In genomic region chr15:94703591-94703990, GRCh38 we compare ENCODE assay signal across 20 cellular contexts.
"Had no signal": no experiment of that assay in that cellular context is flagged by ENCODE, and none has a peak within 500 bp of the region (broad histone marks: within the 10 kb centered on the region; RNA-seq: fewer than 3 reads in every experiment).

No MANE protein-coding gene starts in this region.

- ATAC-seq: effector memory CD8-positive, alpha-beta T cell; gastrocnemius medialis; heart left ventricle; left lobe of liver; natural killer cell; right lobe of liver; stimulated activated naive B cell treated with anti-CD40 and anti-IgM and Interleukin-4, amounts not matched to agents 10 μg/mL and 1 μg/mL and 100 μg/mL, for 72 hours had no signal

- H3K4me1 ChIP-seq: colonic mucosa, gastrocnemius medialis, right lobe of liver had no signal

- H3K36me3 ChIP-seq: colonic mucosa, gastrocnemius medialis, heart left ventricle, ovary, right lobe of liver, thoracic aorta, tibial nerve, upper lobe of left lung had no signal

- H3K4me3 ChIP-seq: colonic mucosa, gastrocnemius medialis, heart left ventricle, hepatocyte, ovary, right lobe of liver, thoracic aorta, tibial nerve, upper lobe of left lung had no signal

- FAIRE-seq: endometrium, kidney, small intestine, urothelium cell line had no signal

- H3K27ac ChIP-seq: colonic mucosa, gastrocnemius medialis, heart left ventricle, hepatocyte, ovary, right lobe of liver, thoracic aorta, tibial nerve, upper lobe of left lung had no signal

- DNase-seq: colonic mucosa; effector memory CD8-positive, alpha-beta T cell; gastrocnemius medialis; heart left ventricle; kidney; natural killer cell; occipital lobe; ovary; right lobe of liver; small intestine; stimulated activated CD4-positive, alpha-beta T cell treated with anti-CD3 and anti-CD28 coated beads, Interleukin-15, amount 100 ng/mL, for 24 hours; stimulated activated CD4-positive, alpha-beta T cell treated with anti-CD3 and anti-CD28 coated beads, Interleukin-2, amount 100 ng/mL, for 48 hours; stimulated activated naive B cell treated with anti-CD40 and anti-IgM and Interleukin-4, amounts not matched to agents 10 μg/mL and 1 μg/mL and 100 μg/mL, for 72 hours; upper lobe of left lung had no signal

- H3K27me3 ChIP-seq: colonic mucosa, gastrocnemius medialis, heart left ventricle, hepatocyte, ovary, right lobe of liver, tibial nerve, upper lobe of left lung had no signal

- H3K9me3 ChIP-seq: colonic mucosa, gastrocnemius medialis, ovary, right lobe of liver, thoracic aorta, upper lobe of left lung had no signal
